Comparison of ENCODE assay signal across 11 cellular contexts in the genomic region with DNA sequence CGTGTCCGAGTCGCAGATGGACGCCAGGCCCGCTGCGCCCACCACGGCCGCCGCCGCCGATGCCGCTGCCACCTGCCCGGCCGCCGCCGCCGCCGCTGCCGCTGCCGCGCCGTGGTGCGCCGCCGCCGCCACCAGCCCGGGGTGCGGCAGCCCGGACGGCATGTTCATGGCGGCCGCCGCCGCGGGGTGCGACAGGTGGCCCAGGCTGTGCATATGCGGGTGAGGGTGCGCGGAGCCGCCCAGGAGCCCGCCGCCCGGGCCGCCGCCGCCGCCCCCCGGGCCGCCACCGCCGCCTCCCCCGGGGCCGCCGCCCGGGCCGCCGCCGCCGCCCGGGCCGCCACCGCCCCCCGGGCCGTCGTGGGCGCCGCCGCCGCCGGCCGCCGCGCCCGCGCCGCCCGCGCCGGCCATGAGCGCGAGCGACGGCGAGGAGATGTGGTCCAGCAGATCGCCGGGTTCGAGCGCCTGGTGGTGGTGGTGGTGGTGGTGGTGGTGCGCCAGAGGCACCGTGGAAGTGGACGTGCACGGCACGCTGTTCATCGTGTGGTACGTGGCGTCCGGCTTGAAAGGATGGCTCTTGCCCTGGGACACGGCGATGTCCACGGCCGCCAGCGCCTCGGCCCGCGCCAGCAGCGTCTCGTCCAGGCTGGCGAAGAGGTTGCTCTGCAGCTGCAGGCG. TPM values are rescaled to one million over a fixed set of nuclear protein-coding genes. Genes with fewer than 3 reads are reported as not detected.
DNase-seq lines count a peak whose midpoint lies in the region; ATAC-seq and TF ChIP-seq lines count a peak whose summit lies in the region.
"Had no signal": no experiment of that assay in that cellular context is flagged by ENCODE, and none has a peak within 500 bp of the region (broad histone marks: within the 10 kb centered on the region; RNA-seq: fewer than 3 reads in every experiment).

No MANE protein-coding gene starts in this region.

- in situ Hi-C loops in HAP-1 (cut with MboI; ENCODE audit: low sequenced_read_pairs), result no loop called here

- DNase-seq in CD8-positive, alpha-beta T cell, result no peak
- DNase-seq in HAP-1 (ENCODE audit: low spot score in 2 of 2) (no peak), chondrocyte (ENCODE audit: low spot score) (no peak), neural crest cell (ENCODE audit: low read depth, low spot score) (no peak), DMS79 treated with DMSO at 0.1 percent for 48 hours (lab: John Stamatoyannopoulos, UW) (no peak), SKM-1 (lab: John Stamatoyannopoulos, UW; ENCODE audit: unreplicated experiment) (no peak), iPS-NIHi11 (ENCODE audit: low spot score) (no peak)
- DNase-seq: Right ventricle myocardium superior had no signal

- H3K4me1 Mint-ChIP-seq in CD8-positive, alpha-beta T cell (ENCODE audit: low read depth), result peaks cover 40% of the 10 kb centered on the region
- H3K4me1 Mint-ChIP-seq in chondrocyte (ENCODE audit: low read depth) (peaks cover 18% of the 10 kb centered on the region), neural crest cell (peaks cover 19% of the 10 kb centered on the region)

- peak overlapping the region; percentile 18 for H3K27ac Mint-ChIP-seq in CD8-positive, alpha-beta T cell
- H3K27ac Mint-ChIP-seq in chondrocyte (ENCODE audit: unreplicated experiment), result no peak overlapping the region
- H3K27ac Mint-ChIP-seq in neural crest cell (ENCODE audit: unreplicated experiment), result no peak overlapping the region

- no peaks in the 10 kb centered on the region for H3K36me3 Mint-ChIP-seq in CD8-positive, alpha-beta T cell
- H3K36me3 Mint-ChIP-seq in chondrocyte (ENCODE audit: low read depth) (peaks cover 8% of the 10 kb centered on the region), neural crest cell (ENCODE audit: low read depth) (peaks cover 6% of the 10 kb centered on the region)

- H3K4me1 ChIP-seq in CD8-positive, alpha-beta T cell (ENCODE audit: insufficient read depth, low read length), result peaks cover 21% of the 10 kb centered on the region
- peaks cover 2% of the 10 kb centered on the region; the same call in 1 of the 2 replicates for H3K4me1 ChIP-seq in HAP-1

- H3K9me3 ChIP-seq in CD8-positive, alpha-beta T cell (ENCODE audit: low read length), result no peaks in the 10 kb centered on the region
- no peaks in the 10 kb centered on the region for H3K9me3 ChIP-seq in HAP-1
- H3K9me3 ChIP-seq: gastroesophageal sphincter had no signal

- no peak for ATAC-seq in CD8-positive, alpha-beta T cell
- no peak for ATAC-seq in HG02571 (IDR thresholded peaks at IDR 0.05; ENCODE audit: unreplicated experiment)

- peaks cover 68% of the 10 kb centered on the region for H3K27me3 ChIP-seq in CD8-positive, alpha-beta T cell (ENCODE audit: insufficient read depth, low read length)
- H3K27me3 ChIP-seq in HAP-1 (ENCODE audit: low read depth), result peaks cover 32% of the 10 kb centered on the region

- peaks cover 2% of the 10 kb centered on the region for H3K9me3 Mint-ChIP-seq in CD8-positive, alpha-beta T cell
- no peaks in the 10 kb centered on the region for H3K9me3 Mint-ChIP-seq in chondrocyte (ENCODE audit: low read depth)
- H3K9me3 Mint-ChIP-seq in neural crest cell, result no peaks in the 10 kb centered on the region
- H3K9me3 Mint-ChIP-seq: activated naive CD4-positive, alpha-beta T cell treated with anti-CD3 and anti-CD28 coated beads, Interleukin-2, amount 50 U/mL, for 72 hours had no signal

- H3K4me3 Mint-ChIP-seq in CD8-positive, alpha-beta T cell, result peak overlapping the region; percentile 84
- peak overlapping the region; percentile 60 for H3K4me3 Mint-ChIP-seq in chondrocyte (ENCODE audit: unreplicated experiment)
- peak overlapping the region; percentile 87 for H3K4me3 Mint-ChIP-seq in neural crest cell

- no peak overlapping the region for H3K27ac ChIP-seq in CD8-positive, alpha-beta T cell (ENCODE audit: low read depth, low read length)
- H3K27ac ChIP-seq: gastroesophageal sphincter had no signal

- peak overlapping the region; percentile 40 for H3K4me3 ChIP-seq in CD8-positive, alpha-beta T cell (ENCODE audit: low read depth, low read length)
- H3K4me3 ChIP-seq in HAP-1, result peak overlapping the region; percentile 34

- POLR2A ChIA-PET in CD8-positive, alpha-beta T cell (lab: Charles Lee), result no interaction called here

- H3K36me3 ChIP-seq in CD8-positive, alpha-beta T cell (ENCODE audit: insufficient read depth, low read length), result no peaks in the 10 kb centered on the region
- no peaks in the 10 kb centered on the region for H3K36me3 ChIP-seq in HAP-1 (replicated peaks)
- H3K36me3 ChIP-seq: gastroesophageal sphincter had no signal

- TF ChIP-seq CTCF in CD8-positive, alpha-beta T cell (IDR thresholded peaks at IDR 0.05), result no peak
- TF ChIP-seq CTCF in chondrocyte (IDR thresholded peaks at IDR 0.05), result no peak
- TF ChIP-seq CTCF in neural crest cell (conservative IDR thresholded peaks at IDR 0.05), result no peak

- peaks cover 81% of the 10 kb centered on the region for H3K27me3 Mint-ChIP-seq in CD8-positive, alpha-beta T cell (ENCODE audit: low read depth)
- H3K27me3 Mint-ChIP-seq in chondrocyte (ENCODE audit: low read depth) (peaks cover 82% of the 10 kb centered on the region), neural crest cell (ENCODE audit: low read depth) (peaks cover 96% of the 10 kb centered on the region)

- intact Hi-C loops in CD8-positive, alpha-beta T cell (cut with DNase I, micrococcal nuclease), result no loop called here

- CTCF ChIA-PET in CD8-positive, alpha-beta T cell (lab: Charles Lee), result no interaction called here

RNA-seq across cellular contexts. Expression of a gene that starts 1.3 kb away (rescaled TPM):
- total RNA-seq in CD8-positive, alpha-beta T cell, result under 1 TPM; 0.05 to 0.08 TPM
- not detected in 3 replicates for total RNA-seq in chondrocyte
- total RNA-seq in neural crest cell, result 0.19 and 0.41 TPM in 2 replicates
- total RNA-seq: Right ventricle myocardium superior had no signal

RNA-seq across cellular contexts. Expression of a gene that starts 56.9 kb away (rescaled TPM):
- total RNA-seq in CD8-positive, alpha-beta T cell, result 1 to 10 TPM; 3.5 to 4.0 TPM
- 8.3 to 9.4 TPM (median 8.8 TPM) in 3 replicates for total RNA-seq in chondrocyte
- total RNA-seq in neural crest cell, result 26.1 and 28.4 TPM in 2 replicates
